Comparison of ENCODE assay signal across 1 cellular context in genomic region chr19:16541526-16542044, GRCh38.
TF ChIP-seq lines count a peak whose summit lies in the region.

No MANE protein-coding gene starts in this region.

TF ChIP-seq in GM23338, 12 proteins besides CTCF, POLR2A, EP300 and RAD21 (continued from another document):
- TF ChIP-seq, protein P1, sequence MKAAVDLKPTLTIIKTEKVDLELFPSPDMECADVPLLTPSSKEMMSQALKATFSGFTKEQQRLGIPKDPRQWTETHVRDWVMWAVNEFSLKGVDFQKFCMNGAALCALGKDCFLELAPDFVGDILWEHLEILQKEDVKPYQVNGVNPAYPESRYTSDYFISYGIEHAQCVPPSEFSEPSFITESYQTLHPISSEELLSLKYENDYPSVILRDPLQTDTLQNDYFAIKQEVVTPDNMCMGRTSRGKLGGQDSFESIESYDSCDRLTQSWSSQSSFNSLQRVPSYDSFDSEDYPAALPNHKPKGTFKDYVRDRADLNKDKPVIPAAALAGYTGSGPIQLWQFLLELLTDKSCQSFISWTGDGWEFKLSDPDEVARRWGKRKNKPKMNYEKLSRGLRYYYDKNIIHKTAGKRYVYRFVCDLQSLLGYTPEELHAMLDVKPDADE (IDR thresholded peaks at IDR 0.05), result no peak
- no peak for TF ChIP-seq STAT1 (IDR thresholded peaks at IDR 0.05; ENCODE audit: unreplicated experiment)
- TF ChIP-seq JUNB (IDR thresholded peaks at IDR 0.05; ENCODE audit: unreplicated experiment), result no peak
- TF ChIP-seq REST (IDR thresholded peaks at IDR 0.05; ENCODE audit: unreplicated experiment), result no peak
